ENCODE assay signal across 17 cellular contexts in genomic region chr6:4322846-4323309, GRCh38.
DNase-seq lines count a peak whose midpoint lies in the region; ATAC-seq, FAIRE-seq and TF ChIP-seq lines count a peak whose summit lies in the region.
"Had no signal": no experiment of that assay in that cellular context is flagged by ENCODE, and none has a peak within 500 bp of the region (broad histone marks: within the 10 kb centered on the region; RNA-seq: fewer than 3 reads in every experiment).

No MANE protein-coding gene starts in this region.

- peak overlapping the region; percentile 42 for H3K4me2 ChIP-seq in keratinocyte (ENCODE audit: control insufficient read depth, extremely low read depth, insufficient read depth, low read depth, low read length)

- intact Hi-C loops in Right ventricle myocardium inferior (cut with DNase I) (no loop called here), cardiac septum (cut with DNase I) (no loop called here), aorta (cut with DNase I) (loop anchor here in 1 of 2 donors (2.0 kb wide), 1 partner anchor 30 kb away; no protein-coding TSS in a partner anchor)
- intact Hi-C loops in activated T-helper 1 cell treated with anti-CD3 and anti-CD28 coated beads, Interleukin-12 subunit alpha, Interleukin-12 subunit beta, Interleukin-2, Interleukin-4 antibody, amounts not matched to agents 30 ng/mL and 10 ng/mL and 1 ng/mL, durations not matched to agents 14 hours and 24 hours and 36 hours (cut with micrococcal nuclease) = no loop called here

- H3K4me1 ChIP-seq in keratinocyte (ENCODE audit: control insufficient read depth, extremely low read depth, insufficient read depth, low read length) (peaks cover 54% of the 10 kb centered on the region), aorta (ENCODE audit: control insufficient read depth in 1 of 2, insufficient read depth in 2 of 2, low read length in 2 of 2) (peaks cover 0 to 2% of the 10 kb centered on the region in 2 donors)
- H3K4me1 ChIP-seq: Caco-2 had no signal

- peak; percentile 94 for FAIRE-seq in keratinocyte (lab: Jason Lieb, UNC)
- FAIRE-seq: RCC 7860 had no signal

- H3K9me3 ChIP-seq in keratinocyte (ENCODE audit: control insufficient read depth, low read depth, low read length) = no peaks in the 10 kb centered on the region
- no peaks in the 10 kb centered on the region for H3K9me3 ChIP-seq in aorta (ENCODE audit: control insufficient read depth, low read length)

- dilution Hi-C loops in keratinocyte (cut with MboI; ENCODE audit: extremely low pct_ligation_motif_present, low sequenced_read_pairs) = no loop called here

- no peaks in the 10 kb centered on the region for H3K79me2 ChIP-seq in keratinocyte (ENCODE audit: control insufficient read depth, insufficient read depth, low read length)

- H3K9ac ChIP-seq in keratinocyte (ENCODE audit: control insufficient read depth, extremely low read depth, insufficient read depth, low read length) = no peak overlapping the region

- ATAC-seq in Right ventricle myocardium inferior (peak; percentile 65), aorta (ENCODE audit: low FRiP score) (peak; percentile 60), GM21786 (IDR thresholded peaks at IDR 0.05; ENCODE audit: unreplicated experiment) (no peak)

- H4K20me1 ChIP-seq in keratinocyte (ENCODE audit: control insufficient read depth, extremely low read depth, insufficient read depth, low read length) = no peaks in the 10 kb centered on the region

- H3K4me3 ChIP-seq in brain microvascular endothelial cell (ENCODE audit: low read depth, low read length) (no peak overlapping the region), keratinocyte (ENCODE audit: control insufficient read depth in 2 of 3, extremely low read depth in 1 of 3, insufficient read depth in 2 of 3, low read depth in 1 of 3, low read length in 3 of 3) (no peak overlapping the region), aorta (ENCODE audit: low read length in 2 of 2) (no peak overlapping the region)

- H3K27me3 Mint-ChIP-seq in activated T-helper 1 cell treated with anti-CD3 and anti-CD28 coated beads, Interleukin-12 subunit alpha, Interleukin-12 subunit beta, Interleukin-2, Interleukin-4 antibody, amounts not matched to agents 30 ng/mL and 10 ng/mL and 1 ng/mL, durations not matched to agents 14 hours and 24 hours and 36 hours (ENCODE audit: insufficient read depth) = peaks cover 8% of the 10 kb centered on the region
- peaks cover 0 to 11% (median 4%) of the 10 kb centered on the region in 3 donors for H3K27me3 Mint-ChIP-seq in immature natural killer cell (ENCODE audit: low read depth in 3 of 3)
- H3K27me3 Mint-ChIP-seq: brain had no signal

- H3K9me3 Mint-ChIP-seq in activated T-helper 1 cell treated with anti-CD3 and anti-CD28 coated beads, Interleukin-12 subunit alpha, Interleukin-12 subunit beta, Interleukin-2, Interleukin-4 antibody, amounts not matched to agents 30 ng/mL and 10 ng/mL and 1 ng/mL, durations not matched to agents 14 hours and 24 hours and 36 hours = no peaks in the 10 kb centered on the region
- peaks cover 0 to 3% (median 0%) of the 10 kb centered on the region in 6 donors for H3K9me3 Mint-ChIP-seq in immature natural killer cell
- H3K9me3 Mint-ChIP-seq: activated CD4-positive, alpha-beta memory T cell treated with anti-CD3 and anti-CD28 coated beads for 36 hours; activated T-helper 2 cell treated with anti-CD3 and anti-CD28 coated beads, Interferon-gamma antibody, Interleukin-2, Interleukin-4, amounts not matched to agents 10 μg/mL and 5 μg/mL and 100 μg/mL, durations not matched to agents 14 hours and 24 hours and 36 hours had no signal

- no peaks in the 10 kb centered on the region for H3K9me1 ChIP-seq in keratinocyte (ENCODE audit: control insufficient read depth, extremely low read depth, insufficient read depth, low read length)

- no peak for DNase-seq in Right ventricle myocardium inferior (ENCODE audit: missing footprints)
- no peak for DNase-seq in cardiac septum (ENCODE audit: low spot score)
- DNase-seq in brain microvascular endothelial cell = peak; percentile 50
- no peak for DNase-seq in keratinocyte (ENCODE audit: low read depth, low spot score)
- no peak for DNase-seq in aorta
- no peak for DNase-seq in activated T-helper 1 cell treated with anti-CD3 and anti-CD28 coated beads, Interleukin-12 subunit alpha, Interleukin-12 subunit beta, Interleukin-2, Interleukin-4 antibody, amounts not matched to agents 30 ng/mL and 10 ng/mL and 1 ng/mL, durations not matched to agents 14 hours and 24 hours and 36 hours (ENCODE audit: low spot score)
- no peak for DNase-seq in immature natural killer cell
- DNase-seq: activated CD4-positive, alpha-beta memory T cell treated with anti-CD3 and anti-CD28 coated beads for 36 hours; NCI-H146; NCI-H510A treated with DMSO at 0.1 percent for 48 hours; T-helper 9 cell had no signal

- H3K36me3 ChIP-seq in brain microvascular endothelial cell (replicated peaks) = no peaks in the 10 kb centered on the region
- H3K36me3 ChIP-seq in keratinocyte (ENCODE audit: control insufficient read depth in 2 of 2, extremely low read depth in 1 of 2, insufficient read depth in 2 of 2, low read length in 2 of 2) = no peaks in the 10 kb centered on the region
- H3K36me3 ChIP-seq in aorta (ENCODE audit: control insufficient read depth in 1 of 2, insufficient read depth in 2 of 2, low read length in 1 of 2) = no peaks in the 10 kb centered on the region

- H3K4me1 Mint-ChIP-seq in activated T-helper 1 cell treated with anti-CD3 and anti-CD28 coated beads, Interleukin-12 subunit alpha, Interleukin-12 subunit beta, Interleukin-2, Interleukin-4 antibody, amounts not matched to agents 30 ng/mL and 10 ng/mL and 1 ng/mL, durations not matched to agents 14 hours and 24 hours and 36 hours (ENCODE audit: low read depth) = no peaks in the 10 kb centered on the region
- H3K4me1 Mint-ChIP-seq in immature natural killer cell = no peaks in the 10 kb centered on the region

- no peaks in the 10 kb centered on the region for H3K27me3 ChIP-seq in brain microvascular endothelial cell (replicated peaks)
- H3K27me3 ChIP-seq in keratinocyte (ENCODE audit: control insufficient read depth, extremely low read depth, insufficient read depth, low read length) = no peaks in the 10 kb centered on the region
- no peaks in the 10 kb centered on the region for H3K27me3 ChIP-seq in aorta (ENCODE audit: control insufficient read depth in 1 of 2, insufficient read depth in 2 of 2, low read length in 1 of 2)

- peak overlapping the region; percentile 14 for H2AFZ ChIP-seq in keratinocyte (ENCODE audit: control insufficient read depth, low read length)

- in situ Hi-C loops in brain microvascular endothelial cell (cut with HindIII; ENCODE audit: low pct_ligation_motif_present, low sequenced_read_pairs) = no loop called here

- TF ChIP-seq CTCF in brain microvascular endothelial cell (IDR thresholded peaks at IDR 0.05; ENCODE audit: low read depth, low read length, missing control alignments) (no peak), keratinocyte (optimal IDR thresholded peaks at IDR 0.05 in 1 of 3, IDR thresholded peaks at IDR 0.05 in 1 of 3, conservative IDR thresholded peaks at IDR 0.05 in 1 of 3; ENCODE audit: extremely low read depth in 1 of 3, insufficient read depth in 2 of 3, low read length in 3 of 3) (no peak)

- no peak overlapping the region for H3K4me3 Mint-ChIP-seq in activated T-helper 1 cell treated with anti-CD3 and anti-CD28 coated beads, Interleukin-12 subunit alpha, Interleukin-12 subunit beta, Interleukin-2, Interleukin-4 antibody, amounts not matched to agents 30 ng/mL and 10 ng/mL and 1 ng/mL, durations not matched to agents 14 hours and 24 hours and 36 hours
- no peak overlapping the region for H3K4me3 Mint-ChIP-seq in immature natural killer cell
- H3K4me3 Mint-ChIP-seq: activated CD4-positive, alpha-beta memory T cell treated with anti-CD3 and anti-CD28 coated beads for 36 hours; brain; IgD-negative memory B cell had no signal

- H3K36me3 Mint-ChIP-seq in activated T-helper 1 cell treated with anti-CD3 and anti-CD28 coated beads, Interleukin-12 subunit alpha, Interleukin-12 subunit beta, Interleukin-2, Interleukin-4 antibody, amounts not matched to agents 30 ng/mL and 10 ng/mL and 1 ng/mL, durations not matched to agents 14 hours and 24 hours and 36 hours (ENCODE audit: low read depth) = no peaks in the 10 kb centered on the region
- no peaks in the 10 kb centered on the region for H3K36me3 Mint-ChIP-seq in immature natural killer cell
- H3K36me3 Mint-ChIP-seq: activated CD4-positive, alpha-beta memory T cell treated with anti-CD3 and anti-CD28 coated beads for 36 hours; brain had no signal

- H3K27ac Mint-ChIP-seq in activated T-helper 1 cell treated with anti-CD3 and anti-CD28 coated beads, Interleukin-12 subunit alpha, Interleukin-12 subunit beta, Interleukin-2, Interleukin-4 antibody, amounts not matched to agents 30 ng/mL and 10 ng/mL and 1 ng/mL, durations not matched to agents 14 hours and 24 hours and 36 hours = no peak overlapping the region
- H3K27ac Mint-ChIP-seq in immature natural killer cell = no peak overlapping the region
- H3K27ac Mint-ChIP-seq: activated CD4-positive, alpha-beta memory T cell treated with anti-CD3 and anti-CD28 coated beads for 36 hours; activated T-helper 2 cell treated with anti-CD3 and anti-CD28 coated beads, Interferon-gamma antibody, Interleukin-2, Interleukin-4, amounts not matched to agents 10 μg/mL and 5 μg/mL and 100 μg/mL, durations not matched to agents 14 hours and 24 hours and 36 hours; IgD-negative memory B cell had no signal

- H3K27ac ChIP-seq in brain microvascular endothelial cell (no peak overlapping the region), keratinocyte (ENCODE audit: control insufficient read depth, insufficient read depth, low read length) (peak overlapping the region; percentile 65), aorta (ENCODE audit: low read depth in 1 of 2, low read length in 2 of 2) (no peak overlapping the region)

- 75 to 78% methylated on average over 1 of the region's 1 CpG for WGBS in aorta, 2 donors
